In genomic region chr21:34861302-34861701, GRCh38 we compare ENCODE assay signal across 15 cellular contexts.
DNase-seq lines count a peak whose midpoint lies in the region; ATAC-seq and TF ChIP-seq lines count a peak whose summit lies in the region.
"Had no signal": no experiment of that assay in that cellular context is flagged by ENCODE, and none has a peak within 500 bp of the region (broad histone marks: within the 10 kb centered on the region; RNA-seq: fewer than 3 reads in every experiment).

No MANE protein-coding gene starts in this region.

- H4K20me1 ChIP-seq in Karpas-422 (ENCODE audit: insufficient read depth, low read depth, low read length) = no peaks in the 10 kb centered on the region

- peaks cover 49 to 68% of the 10 kb centered on the region in 2 donors for H3K36me3 Mint-ChIP-seq in activated naive CD4-positive, alpha-beta T cell treated with anti-CD3 and anti-CD28 coated beads, Interleukin-2, amount 50 U/mL, for 72 hours
- H3K36me3 Mint-ChIP-seq in central memory CD8-positive, alpha-beta T cell (ENCODE audit: insufficient read depth) = peaks cover 65% of the 10 kb centered on the region
- no peaks in the 10 kb centered on the region for H3K36me3 Mint-ChIP-seq in type B pancreatic cell

- no peaks in the 10 kb centered on the region for H3K9me3 ChIP-seq in HEK293 (ENCODE audit: control insufficient read depth, insufficient read depth, low read depth, low read length)
- no peaks in the 10 kb centered on the region for H3K9me3 ChIP-seq in Karpas-422 (ENCODE audit: low read length)

- no peak for DNase-seq in activated naive CD4-positive, alpha-beta T cell treated with anti-CD3 and anti-CD28 coated beads, Interleukin-2, amount 50 U/mL, for 72 hours (ENCODE audit: low spot score in 2 of 2)
- no peak for DNase-seq in activated naive CD4-positive, alpha-beta T cell (lab: John Stamatoyannopoulos, UW)
- no peak for DNase-seq in central memory CD8-positive, alpha-beta T cell (ENCODE audit: low spot score in 2 of 2)
- DNase-seq in type B pancreatic cell (ENCODE audit: extremely low spot score, unreplicated experiment) (no peak), Karpas-422 (no peak), DMS 273 treated with DMSO at 0.1 percent for 48 hours (lab: John Stamatoyannopoulos, UW) (no peak)
- DNase-seq: CD4-positive, alpha-beta T cell; Kasumi-1; NCI-H1417 treated with DMSO at 0.1 percent for 48 hours; NCI-H2029 treated with DMSO at 0.1 percent for 48 hours; NCI-H510A treated with DMSO at 0.1 percent for 48 hours; SHP77 treated with DMSO at 0.1 percent for 48 hours had no signal

- H3K27me3 ChIP-seq in Karpas-422 (ENCODE audit: low read length) = no peaks in the 10 kb centered on the region

- no peak for ATAC-seq in activated naive CD4-positive, alpha-beta T cell treated with anti-CD3 and anti-CD28 coated beads, Interleukin-2, amount 50 U/mL, for 72 hours
- ATAC-seq in central memory CD8-positive, alpha-beta T cell (replicated peaks; ENCODE audit: extremely low read depth, poor library complexity, severe bottlenecking) = no peak
- ATAC-seq: HepG2, Panc1 had no signal

- no peak for TF ChIP-seq CTCF in HEK293 (tag by site-specific recombination; IDR thresholded peaks at IDR 0.05)
- no peak for TF ChIP-seq CTCF in type B pancreatic cell (conservative IDR thresholded peaks at IDR 0.05)

- peaks cover 9% of the 10 kb centered on the region for H3K79me2 ChIP-seq in Karpas-422 (ENCODE audit: low read length)

- CTCF ChIA-PET in HEK293 (lab: Yijun Ruan, JAX) = no interaction called here

- H3K4me3 Mint-ChIP-seq in central memory CD8-positive, alpha-beta T cell = no peak overlapping the region
- no peak overlapping the region for H3K4me3 Mint-ChIP-seq in type B pancreatic cell
- H3K4me3 Mint-ChIP-seq: CD4-positive, alpha-beta T cell had no signal

- H3K4me1 ChIP-seq in HEK293 (ENCODE audit: control insufficient read depth, insufficient read depth, low read length) (peaks cover 13% of the 10 kb centered on the region), Karpas-422 (ENCODE audit: low read length) (peaks cover 42% of the 10 kb centered on the region)

- POLR2A ChIA-PET in HEK293 (lab: Yijun Ruan, JAX) = no interaction called here

- peak overlapping the region; percentile 42 to 73 for H3K27ac Mint-ChIP-seq in activated naive CD4-positive, alpha-beta T cell treated with anti-CD3 and anti-CD28 coated beads, Interleukin-2, amount 50 U/mL, for 72 hours
- H3K27ac Mint-ChIP-seq in central memory CD8-positive, alpha-beta T cell (ENCODE audit: low read depth) = peak overlapping the region; percentile 68
- H3K27ac Mint-ChIP-seq in type B pancreatic cell = peak overlapping the region; percentile 65
- H3K27ac Mint-ChIP-seq: CD4-positive, alpha-beta T cell had no signal

- peaks cover 0 to 7% of the 10 kb centered on the region in 2 experiments; a peak in 1 of 3 replicates for H3K36me3 ChIP-seq in HEK293 (ENCODE audit: control insufficient read depth in 2 of 2, insufficient read depth in 1 of 2, low read length in 2 of 2)
- no peaks in the 10 kb centered on the region; the same call in 1 of the 2 replicates for H3K36me3 ChIP-seq in Karpas-422 (ENCODE audit: insufficient read depth, low read length)

- H3K27ac ChIP-seq in HEK293 (ENCODE audit: extremely low read depth, low read depth, low read length) = no peak overlapping the region
- H3K27ac ChIP-seq in Karpas-422 (ENCODE audit: low read length) = no peak overlapping the region

- H3K9ac ChIP-seq in Karpas-422 (ENCODE audit: low read length) = no peak overlapping the region

- H2AFZ ChIP-seq in Karpas-422 (ENCODE audit: low read length) = no peak overlapping the region

- H3K27me3 Mint-ChIP-seq in central memory CD8-positive, alpha-beta T cell = no peaks in the 10 kb centered on the region
- peaks cover 14% of the 10 kb centered on the region for H3K27me3 Mint-ChIP-seq in type B pancreatic cell
- H3K27me3 Mint-ChIP-seq: CD4-positive, alpha-beta T cell had no signal

- H3K4me2 ChIP-seq in Karpas-422 (ENCODE audit: low read depth, low read length, poor library complexity, severe bottlenecking) = no peak overlapping the region

- H3K4me1 Mint-ChIP-seq in central memory CD8-positive, alpha-beta T cell = peaks cover 51% of the 10 kb centered on the region
- H3K4me1 Mint-ChIP-seq in type B pancreatic cell (ENCODE audit: unreplicated experiment) = peaks cover 26% of the 10 kb centered on the region

- H3K4me3 ChIP-seq in HEK293 (ENCODE audit: low read depth, low read length) (no peak overlapping the region), Karpas-422 (ENCODE audit: low read length) (no peak overlapping the region)

- no peaks in the 10 kb centered on the region for H3K9me3 Mint-ChIP-seq in activated naive CD4-positive, alpha-beta T cell treated with anti-CD3 and anti-CD28 coated beads, Interleukin-2, amount 50 U/mL, for 72 hours
- H3K9me3 Mint-ChIP-seq in central memory CD8-positive, alpha-beta T cell = no peaks in the 10 kb centered on the region
- H3K9me3 Mint-ChIP-seq in type B pancreatic cell = no peaks in the 10 kb centered on the region
- H3K9me3 Mint-ChIP-seq: CD4-positive, alpha-beta T cell had no signal

- H3K9me2 ChIP-seq in Karpas-422 (replicated peaks; ENCODE audit: insufficient read depth, low read length) = no peaks in the 10 kb centered on the region

TF ChIP-seq in HEK293, 187 proteins besides CTCF, POLR2A, EP300 and RAD21:
- TF ChIP-seq ZNF18 (tag by site-specific recombination; IDR thresholded peaks at IDR 0.05) (no peak), ZNF266 (tag by site-specific recombination; IDR thresholded peaks at IDR 0.05; ENCODE audit: low read depth) (0 out of 2 replicates have a peak, but pooled peaks have one; percentile 9), ZNF843 (tag by site-specific recombination; IDR thresholded peaks at IDR 0.05) (no peak), BCL11B (tag by site-specific recombination; IDR thresholded peaks at IDR 0.05; ENCODE audit: low read depth) (no peak), ZNF530 (tag by site-specific recombination; IDR thresholded peaks at IDR 0.05; ENCODE audit: low read depth) (no peak), ZNF830 (tag by site-specific recombination; IDR thresholded peaks at IDR 0.05; ENCODE audit: low read depth) (no peak)
